8 cellular contexts compared by ENCODE assay signal in genomic region chr6:131909408-131910218, GRCh38. TPM values are rescaled to one million over a fixed set of nuclear protein-coding genes. Genes with fewer than 3 reads are reported as not detected.
DNase-seq lines count a peak whose midpoint lies in the region; ATAC-seq and TF ChIP-seq lines count a peak whose summit lies in the region.

No MANE protein-coding gene starts in this region.

- TF ChIP-seq CTCF in Panc1 (IDR thresholded peaks at IDR 0.05) (peak; percentile 77; the same call in 1 of the 2 replicates), fibroblast of mammary gland (conservative IDR thresholded peaks at IDR 0.05; ENCODE audit: control insufficient read depth, insufficient read depth, low read depth, low read length) (peak; percentile 96), tibial nerve (IDR thresholded peaks at IDR 0.05) (peak; percentile 71 to 87 (median 78))

- TF ChIP-seq EP300 in tibial nerve (IDR thresholded peaks at IDR 0.05): no peak

- no peaks in the 10 kb centered on the region for H3K36me3 Mint-ChIP-seq in activated T-cell treated with anti-CD3 and anti-CD28 coated beads, Interleukin-2, amount 50 U/mL, for 24 hours (ENCODE audit: low read depth)

- ATAC-seq in GM21515 (IDR thresholded peaks at IDR 0.05; ENCODE audit: unreplicated experiment) (peak; percentile 100), Panc1 (peak; percentile 97)

- H3K27ac Mint-ChIP-seq in activated T-cell treated with anti-CD3 and anti-CD28 coated beads, Interleukin-2, amount 50 U/mL, for 24 hours: no peak overlapping the region

- peaks cover 35% of the 10 kb centered on the region for H3K27me3 Mint-ChIP-seq in activated T-cell treated with anti-CD3 and anti-CD28 coated beads, Interleukin-2, amount 50 U/mL, for 24 hours

- no peaks in the 10 kb centered on the region for H3K9me3 Mint-ChIP-seq in activated T-cell treated with anti-CD3 and anti-CD28 coated beads, Interleukin-2, amount 50 U/mL, for 24 hours

- H3K9me3 ChIP-seq in Panc1 (ENCODE audit: control insufficient read depth, insufficient read depth, low read depth, low read length) (no peaks in the 10 kb centered on the region), tibial nerve (no peaks in the 10 kb centered on the region)

- H3K4me1 Mint-ChIP-seq in activated T-cell treated with anti-CD3 and anti-CD28 coated beads, Interleukin-2, amount 50 U/mL, for 24 hours (ENCODE audit: low read depth): peaks cover 14% of the 10 kb centered on the region

- POLR2A ChIA-PET in Panc1 (lab: Charles Lee): interaction anchor here (0.5 kb wide), 1 partner anchor 191 kb away, joined by 6 read pairs; no protein-coding TSS in a partner anchor

- WGBS in tibial nerve, 2 donors: 65 to 67% methylated on average over 4 of the region's 4 CpGs

- CTCF ChIA-PET in Panc1 (lab: Charles Lee): interaction anchor here (0.6 to 1.3 kb wide), 5 partner anchors 9 to 216 kb away, joined by 3 to 9 read pairs (median 5); no protein-coding TSS in a partner anchor

- H3K36me3 ChIP-seq in Panc1 (ENCODE audit: control insufficient read depth, insufficient read depth, low read length) (no peaks in the 10 kb centered on the region), tibial nerve (no peaks in the 10 kb centered on the region)

- no peak overlapping the region for H3K4me3 Mint-ChIP-seq in activated T-cell treated with anti-CD3 and anti-CD28 coated beads, Interleukin-2, amount 50 U/mL, for 24 hours

- DNase-seq in Daoy (ENCODE audit: low read depth) (peak; percentile 65), HT1080 (ENCODE audit: low read depth) (peak; percentile 50), Panc1 (ENCODE audit: low read depth, low spot score) (peak; percentile 60), fibroblast of mammary gland (ENCODE audit: low read depth) (peak; percentile 76), nucleus accumbens (lab: John Stamatoyannopoulos, UW) (peak in 45 of 56 donors; percentile 1 to 86 (median 35)), tibial nerve (ENCODE audit: low spot score in 2 of 2) (peak; percentile 81 to 95)
- DNase-seq in activated T-cell treated with anti-CD3 and anti-CD28 coated beads, Interleukin-2, amount 50 U/mL, for 24 hours: peak; percentile 63

- H3K4me1 ChIP-seq in Panc1 (ENCODE audit: control insufficient read depth, insufficient read depth, low read length) (no peaks in the 10 kb centered on the region; the same call in 1 of the 2 replicates), tibial nerve (no peaks in the 10 kb centered on the region)

- TF ChIP-seq POLR2A in tibial nerve (IDR thresholded peaks at IDR 0.05): no peak

- intact Hi-C loops in Panc1 (cut with micrococcal nuclease; ENCODE audit: unreplicated experiment): loop anchor here (1.0 to 10.0 kb wide), 2 partner anchors 125 to 214 kb away; no protein-coding TSS in a partner anchor

- no TSS peak for BruUV-seq in Panc1 (replicated peaks; lab: Mats Ljungman, UMichigan)

- in situ Hi-C loops in Panc1 (cut with HindIII; ENCODE audit: low pct_unique_long_range_greater_than_20kb, low sequenced_read_pairs): no loop called here

- H3K27me3 ChIP-seq in Panc1 (ENCODE audit: control insufficient read depth, insufficient read depth, low read length) (peaks cover 11% of the 10 kb centered on the region; the same call in 1 of the 2 replicates), tibial nerve (no peaks in the 10 kb centered on the region)

- no peak overlapping the region for H3K27ac ChIP-seq in Panc1 (ENCODE audit: low read length)
- no peak overlapping the region for H3K27ac ChIP-seq in tibial nerve

- H3K4me3 ChIP-seq in Panc1 (ENCODE audit: low read depth in 2 of 2, low read length in 2 of 2): no peak overlapping the region
- no peak overlapping the region for H3K4me3 ChIP-seq in fibroblast of mammary gland (ENCODE audit: control insufficient read depth, low read depth, low read length)
- no peak overlapping the region for H3K4me3 ChIP-seq in tibial nerve

RNA-seq across cellular contexts. Expression of gene CCN2, which starts 41.6 kb away (rescaled TPM):
- 82.6 and 86.6 TPM in 2 replicates for total RNA-seq in Daoy (2014; rRNA removed; shearing (Covaris generic))
- total RNA-seq in HT1080 (2014; rRNA removed; shearing (Covaris generic)): 25.7 and 41.6 TPM in 2 replicates
- 411 and 567 TPM in 2 replicates for polyA plus RNA-seq in HT1080 (2015; cell fraction: cytosol; rRNA removed)
- 1,331 and 1,345 TPM in 2 replicates for polyA plus RNA-seq in HT1080 (2015; cell fraction: nucleus; rRNA removed)
- total RNA-seq in Panc1 (2021; ENCODE audit: unreplicated experiment) (155 TPM), tibial nerve (100 to 1,000 TPM; 206 to 411 (median 307) TPM)
- polyA plus RNA-seq in Panc1 (2012; ENCODE audit: insufficient read length): 226 TPM

Comparison
In these comparisons a context has a peak if more than half of its experiments do, and no peak if none do; other contexts are left out.
1. DNase-seq: peak in every context shown above with its lines; median percentile 88 in tibial nerve; 76 in fibroblast of mammary gland; 65 in Daoy; 63 in activated T-cell treated with anti-CD3 and anti-CD28 coated beads, Interleukin-2, amount 50 U/mL, for 24 hours; 60 in Panc1; 50 in HT1080; 35 in nucleus accumbens.